In the genomic region with DNA sequence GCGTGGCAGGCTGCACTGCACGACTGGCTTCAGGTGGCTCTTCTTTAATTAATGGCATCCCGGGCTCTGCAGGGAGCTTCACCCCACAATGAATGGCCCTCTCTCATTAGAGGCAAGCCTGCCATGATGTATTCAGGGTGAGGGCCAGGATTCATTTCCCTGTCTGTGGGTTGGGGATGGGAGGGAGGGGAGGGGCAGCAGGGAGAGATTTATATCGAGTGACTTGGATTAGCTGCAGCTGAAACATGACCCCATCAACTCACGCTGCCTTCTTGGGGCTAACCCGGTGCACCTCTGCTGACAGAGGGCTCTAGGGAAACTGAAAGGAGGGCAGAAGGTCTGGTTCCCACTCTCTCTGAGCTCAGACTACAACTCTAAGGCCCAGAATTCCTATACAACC, we compare ENCODE assay signal across 14 cellular contexts. TPM values are rescaled to one million over a fixed set of nuclear protein-coding genes. Genes with fewer than 3 reads are reported as not detected.
DNase-seq lines count a peak whose midpoint lies in the region; ATAC-seq and TF ChIP-seq lines count a peak whose summit lies in the region.
"Had no signal": no experiment of that assay in that cellular context is flagged by ENCODE, and none has a peak within 500 bp of the region (broad histone marks: within the 10 kb centered on the region; RNA-seq: fewer than 3 reads in every experiment).

No MANE protein-coding gene starts in this region.

- H3K27me3 Mint-ChIP-seq in CD14-positive monocyte (ENCODE audit: low read depth in 3 of 3): no peaks in the 10 kb centered on the region
- H3K27me3 Mint-ChIP-seq in activated T-helper 2 cell treated with anti-CD3 and anti-CD28 coated beads, Interferon-gamma antibody, Interleukin-2, Interleukin-4, amounts not matched to agents 10 μg/mL and 5 μg/mL and 100 μg/mL, durations not matched to agents 14 hours and 24 hours and 36 hours (ENCODE audit: low read depth): no peaks in the 10 kb centered on the region
- no peaks in the 10 kb centered on the region for H3K27me3 Mint-ChIP-seq in activated T-helper 17 cell treated with anti-CD3 and anti-CD28 coated beads, Interleukin-2, amount 50 U/mL, for 72 hours

- ATAC-seq in activated T-helper 17 cell treated with anti-CD3 and anti-CD28 coated beads, Interleukin-2, amount 50 U/mL, for 72 hours (replicated peaks): no peak
- ATAC-seq: PC-3 had no signal

- intact Hi-C loops in CD14-positive monocyte (cut with micrococcal nuclease): no loop called here
- intact Hi-C loops in activated T-helper 2 cell treated with anti-CD3 and anti-CD28 coated beads, Interferon-gamma antibody, Interleukin-2, Interleukin-4, amounts not matched to agents 10 μg/mL and 5 μg/mL and 100 μg/mL, durations not matched to agents 14 hours and 24 hours and 36 hours (cut with micrococcal nuclease): no loop called here

- H3K27ac Mint-ChIP-seq in CD14-positive monocyte: no peak overlapping the region
- H3K27ac Mint-ChIP-seq in activated T-helper 2 cell treated with anti-CD3 and anti-CD28 coated beads, Interferon-gamma antibody, Interleukin-2, Interleukin-4, amounts not matched to agents 10 μg/mL and 5 μg/mL and 100 μg/mL, durations not matched to agents 14 hours and 24 hours and 36 hours: no peak overlapping the region
- no peak overlapping the region for H3K27ac Mint-ChIP-seq in activated T-helper 17 cell treated with anti-CD3 and anti-CD28 coated beads, Interleukin-2, amount 50 U/mL, for 72 hours

- peak; percentile 27 for DNase-seq in DMS79 (lab: John Stamatoyannopoulos, UW)
- peak; percentile 95 for DNase-seq in NCI-H2107 treated with DMSO at 0.1 percent for 48 hours (lab: John Stamatoyannopoulos, UW; ENCODE audit: unreplicated experiment)
- DNase-seq in NCI-H82 (lab: John Stamatoyannopoulos, UW): peak; percentile 85
- peak; percentile 85 for DNase-seq in left kidney (ENCODE audit: low read depth, low spot score)
- DNase-seq in glomerular visceral epithelial cell (ENCODE audit: extremely low spot score): no peak
- no peak for DNase-seq in CD14-positive monocyte (ENCODE audit: low spot score)
- no peak for DNase-seq in activated T-helper 2 cell treated with anti-CD3 and anti-CD28 coated beads, Interferon-gamma antibody, Interleukin-2, Interleukin-4, amounts not matched to agents 10 μg/mL and 5 μg/mL and 100 μg/mL, durations not matched to agents 14 hours and 24 hours and 36 hours (ENCODE audit: low spot score)
- DNase-seq: 8988T, HCEC 1CT, NCI-H1092, NCI-H1930, NCI-H446 treated with DMSO at 0.1 percent for 48 hours, PC-3 had no signal

- H3K36me3 Mint-ChIP-seq in CD14-positive monocyte: peaks cover 48 to 64% of the 10 kb centered on the region in 2 donors
- peaks cover 25% of the 10 kb centered on the region for H3K36me3 Mint-ChIP-seq in activated T-helper 2 cell treated with anti-CD3 and anti-CD28 coated beads, Interferon-gamma antibody, Interleukin-2, Interleukin-4, amounts not matched to agents 10 μg/mL and 5 μg/mL and 100 μg/mL, durations not matched to agents 14 hours and 24 hours and 36 hours (ENCODE audit: low read depth)
- H3K36me3 Mint-ChIP-seq in activated T-helper 17 cell treated with anti-CD3 and anti-CD28 coated beads, Interleukin-2, amount 50 U/mL, for 72 hours (ENCODE audit: low read depth): peaks cover 57% of the 10 kb centered on the region

- H3K4me1 Mint-ChIP-seq in CD14-positive monocyte: peaks cover 10% of the 10 kb centered on the region
- H3K4me1 Mint-ChIP-seq in activated T-helper 2 cell treated with anti-CD3 and anti-CD28 coated beads, Interferon-gamma antibody, Interleukin-2, Interleukin-4, amounts not matched to agents 10 μg/mL and 5 μg/mL and 100 μg/mL, durations not matched to agents 14 hours and 24 hours and 36 hours (ENCODE audit: low read depth): peaks cover 6% of the 10 kb centered on the region
- no peaks in the 10 kb centered on the region for H3K4me1 Mint-ChIP-seq in activated T-helper 17 cell treated with anti-CD3 and anti-CD28 coated beads, Interleukin-2, amount 50 U/mL, for 72 hours

- no peak for TF ChIP-seq CTCF in CD14-positive monocyte (IDR thresholded peaks at IDR 0.05)

- no peaks in the 10 kb centered on the region for H3K9me3 Mint-ChIP-seq in CD14-positive monocyte
- no peaks in the 10 kb centered on the region for H3K9me3 Mint-ChIP-seq in activated T-helper 2 cell treated with anti-CD3 and anti-CD28 coated beads, Interferon-gamma antibody, Interleukin-2, Interleukin-4, amounts not matched to agents 10 μg/mL and 5 μg/mL and 100 μg/mL, durations not matched to agents 14 hours and 24 hours and 36 hours
- H3K9me3 Mint-ChIP-seq in activated T-helper 17 cell treated with anti-CD3 and anti-CD28 coated beads, Interleukin-2, amount 50 U/mL, for 72 hours: no peaks in the 10 kb centered on the region

- H3K4me3 Mint-ChIP-seq in CD14-positive monocyte: no peak overlapping the region
- H3K4me3 Mint-ChIP-seq in activated T-helper 2 cell treated with anti-CD3 and anti-CD28 coated beads, Interferon-gamma antibody, Interleukin-2, Interleukin-4, amounts not matched to agents 10 μg/mL and 5 μg/mL and 100 μg/mL, durations not matched to agents 14 hours and 24 hours and 36 hours (ENCODE audit: low read depth): no peak overlapping the region
- H3K4me3 Mint-ChIP-seq in activated T-helper 17 cell treated with anti-CD3 and anti-CD28 coated beads, Interleukin-2, amount 50 U/mL, for 72 hours: no peak overlapping the region

RNA-seq across cellular contexts. Expression of gene ERI3, which starts 54.2 kb away (rescaled TPM):
- 10 to 100 TPM; 26.4 to 26.6 TPM for polyA plus RNA-seq in CD14-positive monocyte
- total RNA-seq in activated T-helper 2 cell treated with anti-CD3 and anti-CD28 coated beads, Interferon-gamma antibody, Interleukin-2, Interleukin-4, amounts not matched to agents 10 μg/mL and 5 μg/mL and 100 μg/mL, durations not matched to agents 14 hours and 24 hours and 36 hours: 40.6 and 43.5 TPM in 2 replicates
- total RNA-seq in activated T-helper 17 cell treated with anti-CD3 and anti-CD28 coated beads, Interleukin-2, amount 50 U/mL, for 72 hours: 10 to 100 TPM; 30.7 to 41.8 TPM

Comparison
In these comparisons a context has a peak if more than half of its experiments do, and no peak if none do; other contexts are left out.
1. DNase-seq: peak in DMS79 (single experiment), NCI-H2107 treated with DMSO at 0.1 percent for 48 hours (single experiment), NCI-H82 (single experiment) and left kidney (single experiment); none in glomerular visceral epithelial cell (single experiment), CD14-positive monocyte (single experiment) and activated T-helper 2 cell treated with anti-CD3 and anti-CD28 coated beads, Interferon-gamma antibody, Interleukin-2, Interleukin-4, amounts not matched to agents 10 μg/mL and 5 μg/mL and 100 μg/mL, durations not matched to agents 14 hours and 24 hours and 36 hours (single experiment).